8 cellular contexts compared by ENCODE assay signal in genomic region chr11:126989942-126990715, GRCh38. TPM values are rescaled to one million over a fixed set of nuclear protein-coding genes. Genes with fewer than 3 reads are reported as not detected.
DNase-seq lines count a peak whose midpoint lies in the region; ATAC-seq and TF ChIP-seq lines count a peak whose summit lies in the region.

No MANE protein-coding gene starts in this region.

- H3K23me2 ChIP-seq in H9 (ENCODE audit: insufficient read length, low read depth, low read length, poor library complexity, severe bottlenecking), result no peaks in the 10 kb centered on the region

- H3K27ac Mint-ChIP-seq in H9, result no peak overlapping the region

- H3K27me3 Mint-ChIP-seq in H9 (ENCODE audit: low read depth), result peaks cover 31% of the 10 kb centered on the region

- peak overlapping the region; percentile 10 to 52; a peak in 4 of 5 replicates for H3K4me3 Mint-ChIP-seq in H9

- H3K36me3 ChIP-seq in sigmoid colon, result no peaks in the 10 kb centered on the region

- ATAC-seq in GM18520 (IDR thresholded peaks at IDR 0.05; ENCODE audit: unreplicated experiment), result no peak

- H3K4me2 ChIP-seq in H9 (ENCODE audit: insufficient read depth, insufficient read length, low read length), result peak overlapping the region; percentile 49

- H3K27ac ChIP-seq in H9 (ENCODE audit: insufficient read length, low read depth, low read length), result no peak overlapping the region
- H3K27ac ChIP-seq in sigmoid colon, result no peak overlapping the region

- no peaks in the 10 kb centered on the region for H4K20me1 ChIP-seq in H9 (ENCODE audit: control insufficient read depth, insufficient read depth, insufficient read length)

- no peak overlapping the region for H4K8ac ChIP-seq in H9 (replicated peaks; ENCODE audit: insufficient read length, low read depth, low read length)

- H3K27me3 ChIP-seq in H9 (ENCODE audit: insufficient read depth, low read length), result no peaks in the 10 kb centered on the region
- H3K27me3 ChIP-seq in sigmoid colon, result peaks cover 0 to 10% (median 0%) of the 10 kb centered on the region in 3 donors

- H3K18ac ChIP-seq in H9 (ENCODE audit: insufficient read length, low read depth, low read length), result no peak overlapping the region

- intact Hi-C loops in sigmoid colon (cut with DNase I), result loop anchor here (1.0 to 5.0 kb wide), 3 partner anchors 273 to 549 kb away; no protein-coding TSS in a partner anchor

- no peak overlapping the region for H4K91ac ChIP-seq in H9 (ENCODE audit: insufficient read length, low read depth, low read length)

- H3K9me3 Mint-ChIP-seq in H9, result no peaks in the 10 kb centered on the region

- no peaks in the 10 kb centered on the region for H3K79me2 ChIP-seq in H9 (ENCODE audit: insufficient read depth, low read length)

- H3K23ac ChIP-seq in H9 (ENCODE audit: insufficient read length, low read depth, low read length), result no peak overlapping the region

- H3T11ph ChIP-seq in H9 (ENCODE audit: low read length), result no peak overlapping the region

- H2AK5ac ChIP-seq in H9 (ENCODE audit: insufficient read length, low read length), result no peak overlapping the region

- H3K4me1 Mint-ChIP-seq in H9, result peaks cover 2% of the 10 kb centered on the region in 2 experiments

- no peak overlapping the region for H2AFZ ChIP-seq in H9 (ENCODE audit: low read length)

- H4K5ac ChIP-seq in H9 (ENCODE audit: insufficient read length, low read depth, low read length), result no peak overlapping the region

- H3K14ac ChIP-seq in H9 (ENCODE audit: insufficient read depth, low read length), result no peak overlapping the region

- H2BK12ac ChIP-seq in H9 (ENCODE audit: insufficient read length, low read depth, low read length), result no peak overlapping the region

- no peak overlapping the region for H3K56ac ChIP-seq in H9 (ENCODE audit: insufficient read length, low read depth, low read length)

- TF ChIP-seq POLR2A in NB4 (IDR thresholded peaks at IDR 0.05; ENCODE audit: extremely low read depth, insufficient read length), result no peak
- no peak for TF ChIP-seq POLR2A in sigmoid colon (IDR thresholded peaks at IDR 0.05)

- peak; percentile 33 for DNase-seq in GF-D8 (lab: John Stamatoyannopoulos, UW)
- peak; percentile 94 for DNase-seq in H9
- peak; percentile 62 for DNase-seq in NB4 (ENCODE audit: low read depth)
- DNase-seq in SW480 (ENCODE audit: low spot score), result peak; percentile 58
- DNase-seq in anterior cingulate cortex (lab: John Stamatoyannopoulos, UW), result peak in 55 of 58 donors; percentile 13 to 87 (median 67)
- peak; percentile 77 for DNase-seq in hepatic stellate cell (ENCODE audit: low spot score)
- DNase-seq in sigmoid colon, result peak; percentile 76

- H3K4me3 ChIP-seq in NB4 (ENCODE audit: low read depth, low read length) (no peak overlapping the region), sigmoid colon (no peak overlapping the region)

- H3K4ac ChIP-seq in H9 (ENCODE audit: low read depth, low read length), result no peak overlapping the region

- no peak overlapping the region for H2BK15ac ChIP-seq in H9 (ENCODE audit: low read depth, low read length)

- H3K9me3 ChIP-seq in H9 (ENCODE audit: control insufficient read depth, low read depth, low read length), result no peaks in the 10 kb centered on the region
- no peaks in the 10 kb centered on the region for H3K9me3 ChIP-seq in sigmoid colon

- H2BK5ac ChIP-seq in H9 (ENCODE audit: insufficient read length, low read length), result no peak overlapping the region

- no peaks in the 10 kb centered on the region for H3K79me1 ChIP-seq in H9 (ENCODE audit: insufficient read depth, low read depth, low read length, poor library complexity, severe bottlenecking)

- no peak overlapping the region for H3K9ac ChIP-seq in H9 (ENCODE audit: extremely low read depth, insufficient read length, low read length)

- H3K36me3 Mint-ChIP-seq in H9 (ENCODE audit: insufficient read depth in 1 of 3, low read depth in 3 of 3), result no peaks in the 10 kb centered on the region; a peak in 2 of 7 replicates

- no peak overlapping the region for H2BK20ac ChIP-seq in H9 (ENCODE audit: low read depth, low read length, poor library complexity, severe bottlenecking)

- H3K4me1 ChIP-seq in H9 (ENCODE audit: insufficient read depth, low read length) (no peaks in the 10 kb centered on the region), sigmoid colon (no peaks in the 10 kb centered on the region)

- no CpG with 5 or more reads among the region's 22 CpGs for WGBS in H9 (ENCODE audit: extremely low coverage, insufficient read length, low lambda C conversion rate)
- WGBS in sigmoid colon, 2 donors, result 24 to 29% methylated on average over 22 of the region's 22 CpGs

- H2BK120ac ChIP-seq in H9 (ENCODE audit: low read depth, low read length, poor library complexity, severe bottlenecking), result no peak overlapping the region

- TF ChIP-seq CTCF in H9 (conservative IDR thresholded peaks at IDR 0.05) (peak; percentile 93), NB4 (IDR thresholded peaks at IDR 0.05; ENCODE audit: low read depth, low read length) (peak; percentile 99), sigmoid colon (IDR thresholded peaks at IDR 0.05) (peak; percentile 57 to 91 (median 83))

- no peak for TF ChIP-seq EP300 in sigmoid colon (IDR thresholded peaks at IDR 0.05)

RNA-seq across cellular contexts. Expression of gene KIRREL3, which starts 10.4 kb away (rescaled TPM):
- total RNA-seq in H9 (2021), result 0.09 and 0.17 TPM in 2 replicates
- 1 to 10 TPM in 2 of 4 donors, under 1 TPM in 2; 0.66 to 3.3 (median 1.3) TPM for total RNA-seq in sigmoid colon
- 1 to 10 TPM in 2 of 3 donors, under 1 TPM in 1; under 0.01 to 1.8 (median 1.0) TPM for polyA plus RNA-seq in sigmoid colon

Comparison
In these comparisons a context has a peak if more than half of its experiments do, and no peak if none do; other contexts are left out.
1. DNase-seq: peak in every context shown above with its lines; median percentile 94 in H9; 77 in hepatic stellate cell; 76 in sigmoid colon; 67 in anterior cingulate cortex; 62 in NB4; 58 in SW480; 33 in GF-D8.